In the genomic region with DNA sequence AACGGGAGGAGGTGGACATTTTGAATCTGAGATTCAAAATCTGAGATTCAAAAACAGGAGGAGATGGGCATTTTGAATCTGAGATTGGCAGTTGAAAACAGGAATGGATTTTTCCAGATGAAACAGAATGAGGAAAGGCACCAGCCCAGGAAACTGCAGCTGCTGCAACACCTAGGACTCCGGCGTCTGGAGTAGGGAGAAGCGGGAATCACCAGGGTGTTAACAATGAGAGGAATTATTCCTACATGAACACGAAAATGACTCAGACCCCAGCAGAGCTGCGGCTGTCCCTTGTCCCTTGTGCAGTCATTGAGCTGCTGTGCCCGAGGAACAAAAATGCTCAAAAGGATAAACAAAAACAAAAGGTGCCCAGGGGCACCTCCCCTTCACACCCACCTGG, we compare ENCODE assay signal across 22 cellular contexts. TPM values are rescaled to one million over a fixed set of nuclear protein-coding genes. Genes with fewer than 3 reads are reported as not detected.
DNase-seq lines count a peak whose midpoint lies in the region; ATAC-seq, FAIRE-seq and TF ChIP-seq lines count a peak whose summit lies in the region.
"Had no signal": no experiment of that assay in that cellular context is flagged by ENCODE, and none has a peak within 500 bp of the region (broad histone marks: within the 10 kb centered on the region; RNA-seq: fewer than 3 reads in every experiment).

No MANE protein-coding gene starts in this region.

- H3K9me3 ChIP-seq in HepG2 (ENCODE audit: low read length) (no peaks in the 10 kb centered on the region), right lobe of liver (no peaks in the 10 kb centered on the region), Panc1 (ENCODE audit: control insufficient read depth, insufficient read depth, low read depth, low read length) (no peaks in the 10 kb centered on the region)
- H3K9me3 ChIP-seq: HAP-1 had no signal

- H3K9ac ChIP-seq in HepG2 (ENCODE audit: insufficient read depth, low read depth, low read length) = no peak overlapping the region

- no peaks in the 10 kb centered on the region for H3K36me3 Mint-ChIP-seq in activated T-cell treated with anti-CD3 and anti-CD28 coated beads, Interleukin-2, amount 50 U/mL, for 24 hours (ENCODE audit: low read depth)
- H3K36me3 Mint-ChIP-seq: CD8-positive, alpha-beta T cell had no signal

- H3K27me3 ChIP-seq in HepG2 (ENCODE audit: control insufficient read depth in 1 of 2, insufficient read depth in 2 of 2, low read length in 2 of 2) = peaks cover 0 to 7% of the 10 kb centered on the region in 2 experiments; a peak in 1 of 5 replicates
- H3K27me3 ChIP-seq in right lobe of liver = no peaks in the 10 kb centered on the region
- H3K27me3 ChIP-seq in Panc1 (ENCODE audit: control insufficient read depth, insufficient read depth, low read length) = no peaks in the 10 kb centered on the region

- WGBS in HepG2 (ENCODE audit: low lambda C conversion rate) = 6% methylated on average over 7 of the region's 7 CpGs
- WGBS in right lobe of liver (ENCODE audit: insufficient coverage, low coverage, low lambda C conversion rate, missing lambda C conversion rate) = 84% methylated on average over 7 of the region's 7 CpGs

- H3K27me3 Mint-ChIP-seq in activated T-cell treated with anti-CD3 and anti-CD28 coated beads, Interleukin-2, amount 50 U/mL, for 24 hours = no peaks in the 10 kb centered on the region

- H3K4me3 Mint-ChIP-seq in activated T-cell treated with anti-CD3 and anti-CD28 coated beads, Interleukin-2, amount 50 U/mL, for 24 hours = no peak overlapping the region
- H3K4me3 Mint-ChIP-seq: CD8-positive, alpha-beta T cell had no signal

- no peak overlapping the region for H2AFZ ChIP-seq in HepG2 (ENCODE audit: low read length)

- ATAC-seq in HepG2 = peak; percentile 56; the same call in 2 of the 3 replicates
- ATAC-seq in right lobe of liver = no peak
- peak; percentile 63; the same call in 1 of the 2 replicates for ATAC-seq in Panc1
- no peak for ATAC-seq in HG03025 (IDR thresholded peaks at IDR 0.05; ENCODE audit: low FRiP score, unreplicated experiment)
- ATAC-seq: CD8-positive, alpha-beta T cell; K562 had no signal

- H3K4me1 Mint-ChIP-seq in activated T-cell treated with anti-CD3 and anti-CD28 coated beads, Interleukin-2, amount 50 U/mL, for 24 hours (ENCODE audit: low read depth) = no peaks in the 10 kb centered on the region

- DNase-seq in HepG2 (ENCODE audit: low spot score) (no peak), right lobe of liver (no peak), Panc1 (ENCODE audit: low read depth, low spot score) (no peak), dermis blood vessel endothelial cell (peak; percentile 7), urothelium cell line (ENCODE audit: low spot score) (peak; percentile 47), HPDE6-E6E7 (ENCODE audit: extremely low spot score) (no peak)
- DNase-seq in activated T-cell treated with anti-CD3 and anti-CD28 coated beads, Interleukin-2, amount 50 U/mL, for 24 hours = no peak
- DNase-seq: CD8-positive, alpha-beta T cell; DND-41; GF-D8; MV-4-11; NCI-H1417; NCI-H187 treated with DMSO at 0.1 percent for 48 hours; NCI-H2171; NCI-H510A treated with DMSO at 0.1 percent for 48 hours; SHP77 treated with DMSO at 0.1 percent for 48 hours had no signal

- H3K9me3 Mint-ChIP-seq in activated T-cell treated with anti-CD3 and anti-CD28 coated beads, Interleukin-2, amount 50 U/mL, for 24 hours = no peaks in the 10 kb centered on the region
- H3K9me3 Mint-ChIP-seq: CD8-positive, alpha-beta T cell had no signal

- H3K27ac ChIP-seq in HepG2 (ENCODE audit: extremely low read length, insufficient read depth, low read length) (no peak overlapping the region), right lobe of liver (no peak overlapping the region), Panc1 (ENCODE audit: low read length) (no peak overlapping the region)
- H3K27ac ChIP-seq: 22Rv1, HL-60 had no signal

- CTCF ChIA-PET in HepG2 (lab: Yijun Ruan, JAX; ENCODE audit: low intra/inter-chr PET ratio, low total read pairs) (no interaction called here), Panc1 (lab: Charles Lee) (interaction anchor here (0.6 kb wide), 1 partner anchor 393 kb away, joined by 4 read pairs; no protein-coding TSS in a partner anchor)

- H3K27ac Mint-ChIP-seq in activated T-cell treated with anti-CD3 and anti-CD28 coated beads, Interleukin-2, amount 50 U/mL, for 24 hours = no peak overlapping the region
- H3K27ac Mint-ChIP-seq: CD8-positive, alpha-beta T cell had no signal

- H3K79me2 ChIP-seq in HepG2 (ENCODE audit: insufficient read depth, low read length) = no peaks in the 10 kb centered on the region

- no peaks in the 10 kb centered on the region for H4K20me1 ChIP-seq in HepG2 (ENCODE audit: insufficient read depth, low read length)

- intact Hi-C loops in HepG2 (cut with micrococcal nuclease; ENCODE audit: unreplicated experiment) = loop anchor here (10.0 kb wide), 2 partner anchors 58 to 258 kb away; a partner anchor contains a TSS
- intact Hi-C loops in right lobe of liver (cut with DNase I) = no loop called here
- intact Hi-C loops in Panc1 (cut with micrococcal nuclease; ENCODE audit: unreplicated experiment) = no loop called here

- H3K4me3 ChIP-seq in HepG2 (replicated peaks in 1 of 3; ENCODE audit: insufficient read depth in 1 of 3, low read depth in 2 of 3, low read length in 3 of 3) (peak overlapping the region in 1 of 3 experiments; percentile 6; a peak in 1 of 6 replicates), right lobe of liver (no peak overlapping the region), Panc1 (ENCODE audit: low read depth in 2 of 2, low read length in 2 of 2) (peak overlapping the region in 1 of 2 experiments; percentile 7; a peak in 1 of 4 replicates)
- H3K4me3 ChIP-seq: HAP-1, K562 had no signal

- BruUV-seq in HepG2 (replicated peaks; lab: Mats Ljungman, UMichigan) = no TSS peak
- BruUV-seq in Panc1 (replicated peaks; lab: Mats Ljungman, UMichigan) = no TSS peak

- TF ChIP-seq POLR2A in HepG2 (IDR thresholded peaks at IDR 0.05; ENCODE audit: insufficient read depth in 1 of 2, low read depth in 2 of 2, low read length in 2 of 2) = no peak
- TF ChIP-seq POLR2A in right lobe of liver (IDR thresholded peaks at IDR 0.05) = no peak

- peaks cover 36% of the 10 kb centered on the region for H3K4me1 ChIP-seq in HepG2 (ENCODE audit: insufficient read depth, low read length)
- H3K4me1 ChIP-seq in right lobe of liver = no peaks in the 10 kb centered on the region
- no peaks in the 10 kb centered on the region for H3K4me1 ChIP-seq in Panc1 (ENCODE audit: control insufficient read depth, insufficient read depth, low read length)
- H3K4me1 ChIP-seq: HAP-1 had no signal

- TF ChIP-seq CTCF in HepG2 (CRISPR knock-in tag; IDR thresholded peaks at IDR 0.05) = no peak
- no peak for TF ChIP-seq CTCF in right lobe of liver (IDR thresholded peaks at IDR 0.05)
- TF ChIP-seq CTCF in Panc1 (IDR thresholded peaks at IDR 0.05) = no peak

- POLR2A ChIA-PET in HepG2 (lab: Yijun Ruan, JAX) = no interaction called here
- POLR2A ChIA-PET in Panc1 (lab: Charles Lee) = no interaction called here

- FAIRE-seq in HepG2 (lab: Jason Lieb, UNC) (no peak), urothelium cell line (lab: Jason Lieb, UNC) (no peak)
- FAIRE-seq: GM12892, K562 had no signal

- TF ChIP-seq EP300 in HepG2 (IDR thresholded peaks at IDR 0.05; ENCODE audit: low read depth in 2 of 2, low read length in 2 of 2) = no peak
- TF ChIP-seq EP300 in HepG2 (CRISPR knock-in tag; IDR thresholded peaks at IDR 0.05; ENCODE audit: borderline replicate concordance) = no peak

- TF ChIP-seq RAD21 in HepG2 (CRISPR knock-in tag; IDR thresholded peaks at IDR 0.05) = no peak

- in situ Hi-C loops in HepG2 (cut with HindIII; ENCODE audit: extremely low pct_ligation_motif_present, low pct_unique_long_range_greater_than_20kb) (no loop called here), Panc1 (cut with HindIII; ENCODE audit: low pct_unique_long_range_greater_than_20kb, low sequenced_read_pairs) (no loop called here)

- H3K4me2 ChIP-seq in HepG2 (ENCODE audit: low read depth, low read length) = peak overlapping the region; percentile 73

- H3K36me3 ChIP-seq in HepG2 (replicated peaks in 1 of 2; ENCODE audit: control insufficient read depth in 1 of 2, insufficient read depth in 2 of 2, low read length in 2 of 2) (no peaks in the 10 kb centered on the region), right lobe of liver (no peaks in the 10 kb centered on the region), Panc1 (ENCODE audit: control insufficient read depth, insufficient read depth, low read length) (no peaks in the 10 kb centered on the region)
- H3K36me3 ChIP-seq: HAP-1 had no signal

TF ChIP-seq in HepG2, 621 proteins besides CTCF, POLR2A, EP300 and RAD21:
- TF ChIP-seq ZNF12 (CRISPR knock-in tag; IDR thresholded peaks at IDR 0.05) = peak; percentile 93
- no peak for TF ChIP-seq MYC (CRISPR knock-in tag; IDR thresholded peaks at IDR 0.05; ENCODE audit: borderline replicate concordance)

RNA-seq across cellular contexts. Expression of a gene that starts 59.9 kb away (rescaled TPM):
- total RNA-seq in HepG2 (2016; rRNA removed; fragmentation: Illumina TruSeq; extraction: Trizol) (7.8 and 9.5 TPM in 2 replicates), right lobe of liver (10 to 100 TPM in 4 of 6 experiments, 1 to 10 TPM in 2; 9.2 to 17.1 (median 10.3) TPM), Panc1 (2021; ENCODE audit: unreplicated experiment) (31.1 TPM), dermis blood vessel endothelial cell (24.9 and 26.5 TPM in 2 replicates)
- 35.6 and 36.1 TPM in 2 replicates for total RNA-seq in HepG2 (2016; cell fraction: cytosol; rRNA removed; fragmentation: Illumina TruSeq; extraction: Trizol; ENCODE audit: low read depth)
- 6.7 and 6.8 TPM in 2 replicates for total RNA-seq in HepG2 (2016; cell fraction: insoluble cytoplasmic fraction; rRNA removed; fragmentation: Illumina TruSeq; extraction: Trizol)
- 16.4 and 21.4 TPM in 2 replicates for total RNA-seq in HepG2 (2016; cell fraction: membrane; rRNA removed; fragmentation: Illumina TruSeq; extraction: Trizol)
- total RNA-seq in HepG2 (2016; cell fraction: nucleus; rRNA removed; fragmentation: Illumina TruSeq; extraction: Trizol) = 19.4 and 22.8 TPM in 2 replicates
- polyA plus RNA-seq in HepG2 (2011; rRNA removed) = 3.0 and 3.1 TPM in 2 replicates
- polyA plus RNA-seq in HepG2 (2011; cell fraction: cytosol; rRNA removed) = 1.9 and 2.8 TPM in 2 replicates
- 6.5 and 7.1 TPM in 2 replicates for polyA plus RNA-seq in HepG2 (2011; cell fraction: nucleus; rRNA removed)
- polyA plus RNA-seq in HepG2 (2012) = 5.0 and 6.6 TPM in 2 replicates
- polyA plus RNA-seq in HepG2 (2016; cell fraction: cytosol; fragmentation: Illumina TruSeq; extraction: Trizol; ENCODE audit: low read depth) = 0.43 and 1.0 TPM in 2 replicates
- polyA plus RNA-seq in HepG2 (2016; cell fraction: insoluble cytoplasmic fraction; fragmentation: Illumina TruSeq; extraction: Trizol; ENCODE audit: low read depth) = 5.3 and 6.4 TPM in 2 replicates
- polyA plus RNA-seq in HepG2 (2016; cell fraction: membrane; fragmentation: Illumina TruSeq; extraction: Trizol; ENCODE audit: low read depth) = 0.70 and 0.76 TPM in 2 replicates
- 11.0 and 11.7 TPM in 2 replicates for polyA plus RNA-seq in HepG2 (2016; cell fraction: nucleus; fragmentation: Illumina TruSeq; extraction: Trizol; ENCODE audit: insufficient read depth, low read depth)
- polyA minus RNA-seq in HepG2 (2011; rRNA and poly(A)+ RNA removed; ENCODE audit: low replicate concordance) = 16.4 and 17.8 TPM in 2 replicates
- 9.5 and 11.9 TPM in 2 replicates for polyA minus RNA-seq in HepG2 (2011; cell fraction: cytosol; rRNA and poly(A)+ RNA removed)
- 60.8 and 62.2 TPM in 2 replicates for polyA minus RNA-seq in HepG2 (2011; cell fraction: nucleus; rRNA and poly(A)+ RNA removed)
- polyA plus RNA-seq in Panc1 (2012; ENCODE audit: insufficient read length) = 14.1 TPM

Comparison
In these comparisons a context has a peak if more than half of its experiments do, and no peak if none do; other contexts are left out.
1. ATAC-seq: peak in HepG2 (single experiment) and Panc1 (single experiment); none in right lobe of liver (0 of 4) and HG03025 (single experiment).
2. DNase-seq: peak in dermis blood vessel endothelial cell (single experiment) and urothelium cell line (single experiment); none in HepG2 (single experiment), right lobe of liver (0 of 3), Panc1 (single experiment), activated T-cell treated with anti-CD3 and anti-CD28 coated beads, Interleukin-2, amount 50 U/mL, for 24 hours (single experiment) and HPDE6-E6E7 (single experiment).